ENCODE assay signal across 22 cellular contexts in genomic region chr14:67228325-67228984, GRCh38. TPM values are rescaled to one million over a fixed set of nuclear protein-coding genes. Genes with fewer than 3 reads are reported as not detected.
A peak's percentile ranks its signal among the peaks of the same experiment; 100 is the strongest.
DNase-seq lines count a peak whose midpoint lies in the region; ATAC-seq, FAIRE-seq and TF ChIP-seq lines count a peak whose summit lies in the region.
"Had no signal": no experiment of that assay in that cellular context is flagged by ENCODE, and none has a peak within 500 bp of the region (broad histone marks: within the 10 kb centered on the region; RNA-seq: fewer than 3 reads in every experiment).

No MANE protein-coding gene starts in this region.

- H3K36me3 ChIP-seq in adipocyte (ENCODE audit: control insufficient read depth, insufficient read depth, low read length, severe bottlenecking): no peaks in the 10 kb centered on the region
- H3K36me3 ChIP-seq: esophagus muscularis mucosa, neutrophil had no signal

- H3K27me3 ChIP-seq in adipocyte (replicated peaks; ENCODE audit: control insufficient read depth, insufficient read depth, low read length): no peaks in the 10 kb centered on the region
- H3K27me3 ChIP-seq: dorsolateral prefrontal cortex, esophagus muscularis mucosa, neutrophil had no signal

- H3K9ac ChIP-seq in adipocyte (ENCODE audit: low read length): no peak overlapping the region

- H3K9me3 ChIP-seq in adipocyte (ENCODE audit: control insufficient read depth, low read length): no peaks in the 10 kb centered on the region
- H3K9me3 ChIP-seq: esophagus muscularis mucosa, neutrophil had no signal

- no peak overlapping the region for H3K27ac Mint-ChIP-seq in activated CD8-positive, alpha-beta T cell treated with anti-CD3 and anti-CD28 coated beads, Interleukin-2, amount 10 ng/mL, durations not matched to agents 7 days and 5 days
- H3K27ac Mint-ChIP-seq: activated naive CD4-positive, alpha-beta T cell treated with anti-CD3 and anti-CD28 coated beads for 36 hours; brain; T-helper 2 cell treated with Interferon-gamma antibody and Interleukin-4, amounts not matched to agents 5 μg/mL and 100 μg/mL, for 36 hours had no signal

- CTCF ChIA-PET in activated CD8-positive, alpha-beta T cell treated with anti-CD3 and anti-CD28 coated beads, Interleukin-2, amount 10 ng/mL, durations not matched to agents 7 days and 5 days (lab: Charles Lee): interaction anchor here (0.9 kb wide), 1 partner anchor 131 kb away, joined by 3 read pairs; the partner anchor contains the start of genes ATP6V1D and EIF2S1

- no peaks in the 10 kb centered on the region for H3K9me3 Mint-ChIP-seq in activated CD8-positive, alpha-beta T cell treated with anti-CD3 and anti-CD28 coated beads, Interleukin-2, amount 10 ng/mL, durations not matched to agents 7 days and 5 days (ENCODE audit: insufficient read depth)
- H3K9me3 Mint-ChIP-seq: activated naive CD4-positive, alpha-beta T cell treated with anti-CD3 and anti-CD28 coated beads for 36 hours; brain; T-helper 2 cell treated with Interferon-gamma antibody and Interleukin-4, amounts not matched to agents 5 μg/mL and 100 μg/mL, for 36 hours had no signal

- no peaks in the 10 kb centered on the region for H3K4me1 ChIP-seq in adipocyte (ENCODE audit: control insufficient read depth, insufficient read depth, low read length)

- peak overlapping the region; percentile 26 for H3K4me3 ChIP-seq in AG10803 (ENCODE audit: low read length)
- H3K4me3 ChIP-seq in adipocyte (ENCODE audit: low read length): peak overlapping the region; percentile 72
- H3K4me3 ChIP-seq: dorsolateral prefrontal cortex had no signal

- H3K36me3 Mint-ChIP-seq in activated CD8-positive, alpha-beta T cell treated with anti-CD3 and anti-CD28 coated beads, Interleukin-2, amount 10 ng/mL, durations not matched to agents 7 days and 5 days (ENCODE audit: low read depth): no peaks in the 10 kb centered on the region
- H3K36me3 Mint-ChIP-seq: brain had no signal

- TF ChIP-seq CTCF in AG10803 (conservative IDR thresholded peaks at IDR 0.05; ENCODE audit: low read length): no peak

- H3K4me3 Mint-ChIP-seq in activated CD8-positive, alpha-beta T cell treated with anti-CD3 and anti-CD28 coated beads, Interleukin-2, amount 10 ng/mL, durations not matched to agents 7 days and 5 days: no peak overlapping the region
- H3K4me3 Mint-ChIP-seq: activated naive CD4-positive, alpha-beta T cell treated with anti-CD3 and anti-CD28 coated beads for 36 hours; brain; T-helper 2 cell treated with Interferon-gamma antibody and Interleukin-4, amounts not matched to agents 5 μg/mL and 100 μg/mL, for 36 hours had no signal

- POLR2A ChIA-PET in activated CD8-positive, alpha-beta T cell treated with anti-CD3 and anti-CD28 coated beads, Interleukin-2, amount 10 ng/mL, durations not matched to agents 7 days and 5 days (lab: Charles Lee): interaction anchor here (0.6 kb wide), 1 partner anchor 1102 kb away, joined by 4 read pairs; no protein-coding TSS in a partner anchor

- peaks cover 4% of the 10 kb centered on the region for H3K27me3 Mint-ChIP-seq in activated CD8-positive, alpha-beta T cell treated with anti-CD3 and anti-CD28 coated beads, Interleukin-2, amount 10 ng/mL, durations not matched to agents 7 days and 5 days (ENCODE audit: low read depth)
- H3K27me3 Mint-ChIP-seq: brain had no signal

- no peak for ATAC-seq in activated CD8-positive, alpha-beta T cell treated with anti-CD3 and anti-CD28 coated beads, Interleukin-2, amount 10 ng/mL, durations not matched to agents 7 days and 5 days
- ATAC-seq: right cardiac atrium had no signal

- FAIRE-seq in HTR-8/SVneo (lab: Jason Lieb, UNC): peak; percentile 87
- FAIRE-seq: D721Med, GM18507 had no signal

- H3K4me1 Mint-ChIP-seq in activated CD8-positive, alpha-beta T cell treated with anti-CD3 and anti-CD28 coated beads, Interleukin-2, amount 10 ng/mL, durations not matched to agents 7 days and 5 days (ENCODE audit: low read depth): no peaks in the 10 kb centered on the region

- DNase-seq in AG10803 (ENCODE audit: low read depth) (peak; percentile 25), HTR-8/SVneo (ENCODE audit: insufficient read length, low spot score) (peak; percentile 67), adipocyte (ENCODE audit: low read depth) (no peak), iris pigment epithelial cell (ENCODE audit: low read depth) (peak; percentile 43), NOMO-1 treated with DMSO at 0.1 percent for 48 hours (lab: John Stamatoyannopoulos, UW; ENCODE audit: unreplicated experiment) (no peak), DMS79 treated with DMSO at 0.1 percent for 48 hours (lab: John Stamatoyannopoulos, UW) (no peak)
- DNase-seq in activated CD8-positive, alpha-beta T cell treated with anti-CD3 and anti-CD28 coated beads, Interleukin-2, amount 10 ng/mL, durations not matched to agents 7 days and 5 days: no peak
- no peak for DNase-seq in activated CD4-positive, alpha-beta T cell treated with anti-CD3 and anti-CD28 coated beads for 4 hours
- DNase-seq: activated naive CD4-positive, alpha-beta T cell treated with anti-CD3 and anti-CD28 coated beads for 36 hours; dorsolateral prefrontal cortex; hypothalamus; NCI-H1417 treated with DMSO at 0.1 percent for 48 hours; right cardiac atrium; SHP77 treated with DMSO at 0.1 percent for 48 hours; stimulated activated CD4-positive, alpha-beta T cell treated with anti-CD3 and anti-CD28 coated beads, Interleukin-1b, Interleukin-23, amount 100 ng/mL, for 48 hours had no signal

RNA-seq across cellular contexts. Expression of gene PALS1, which starts 12.8 kb away (rescaled TPM):
- 1 to 10 TPM; 5.1 to 5.5 TPM for total RNA-seq in activated CD8-positive, alpha-beta T cell treated with anti-CD3 and anti-CD28 coated beads, Interleukin-2, amount 10 ng/mL, durations not matched to agents 7 days and 5 days

RNA-seq across cellular contexts. Expression of gene GARIN2, which starts 39.2 kb away (rescaled TPM):
- total RNA-seq in activated CD8-positive, alpha-beta T cell treated with anti-CD3 and anti-CD28 coated beads, Interleukin-2, amount 10 ng/mL, durations not matched to agents 7 days and 5 days: not detected
- total RNA-seq: activated naive CD4-positive, alpha-beta T cell treated with anti-CD3 and anti-CD28 coated beads for 36 hours; esophagus muscularis mucosa; mononuclear cell had no signal

Comparison
In these comparisons a context has a peak if more than half of its experiments do, and no peak if none do; other contexts are left out.
1. DNase-seq: peak in AG10803 (single experiment), HTR-8/SVneo (single experiment) and iris pigment epithelial cell (single experiment); none in adipocyte (single experiment), activated CD8-positive, alpha-beta T cell treated with anti-CD3 and anti-CD28 coated beads, Interleukin-2, amount 10 ng/mL, durations not matched to agents 7 days and 5 days (single experiment), NOMO-1 treated with DMSO at 0.1 percent for 48 hours (single experiment), activated CD4-positive, alpha-beta T cell treated with anti-CD3 and anti-CD28 coated beads for 4 hours (0 of 2) and DMS79 treated with DMSO at 0.1 percent for 48 hours (single experiment).